Comparison of ENCODE assay signal across 12 cellular contexts in the genomic region with DNA sequence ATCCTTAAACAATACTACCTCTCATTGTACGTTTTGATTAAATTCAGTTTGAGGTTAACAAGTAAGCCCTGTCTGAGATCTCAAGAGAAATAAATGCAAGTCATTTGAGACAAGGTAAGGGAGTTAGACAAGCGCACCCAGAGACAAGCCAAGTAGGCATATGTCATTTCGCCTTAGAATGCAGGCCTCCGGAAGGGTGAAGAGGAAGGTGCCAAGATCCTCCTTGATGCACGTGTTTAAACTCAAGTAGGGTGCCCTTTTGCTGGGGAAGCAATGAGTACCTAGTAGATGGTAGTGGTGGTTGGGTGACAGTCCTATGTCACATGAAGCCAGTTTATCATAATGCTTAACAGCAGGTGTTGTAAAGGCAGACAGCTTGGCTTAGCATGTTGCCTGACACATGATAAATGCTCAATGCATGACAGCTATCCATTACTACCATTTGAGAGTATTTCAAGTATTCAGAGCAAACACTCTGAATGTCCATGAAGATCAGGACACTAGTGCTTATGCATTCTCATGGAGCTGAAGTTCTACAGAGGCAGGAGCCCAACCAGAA.
DNase-seq lines count a peak whose midpoint lies in the region; ATAC-seq, FAIRE-seq and TF ChIP-seq lines count a peak whose summit lies in the region.
"Had no signal": no experiment of that assay in that cellular context is flagged by ENCODE, and none has a peak within 500 bp of the region (broad histone marks: within the 10 kb centered on the region; RNA-seq: fewer than 3 reads in every experiment).

No MANE protein-coding gene starts in this region.

- peak; percentile 4 for ATAC-seq in GM19328 (IDR thresholded peaks at IDR 0.05; ENCODE audit: unreplicated experiment)
- ATAC-seq in HG03060 (IDR thresholded peaks at IDR 0.05; ENCODE audit: low read depth, unreplicated experiment), result peak; percentile 8
- no peak for ATAC-seq in omental fat pad (ENCODE audit: low FRiP score)
- no peak for ATAC-seq in HG03521 (IDR thresholded peaks at IDR 0.05; ENCODE audit: unreplicated experiment)

- TF ChIP-seq CTCF in omental fat pad (IDR thresholded peaks at IDR 0.05), result no peak

- intact Hi-C loops in head of caudate nucleus (cut with DNase I), result no loop called here

- FAIRE-seq in GM12891 (lab: Jason Lieb, UNC), result peak; percentile 85

- DNase-seq in GM12891 (ENCODE audit: insufficient read length, low spot score) (no peak), NCI-H510A treated with DMSO at 0.1 percent for 48 hours (lab: John Stamatoyannopoulos, UW) (peak; percentile 21), D341Med (ENCODE audit: low spot score) (no peak), head of caudate nucleus (no peak), omental fat pad (ENCODE audit: low spot score) (no peak)
- DNase-seq: activated CD4-positive, alpha-beta memory T cell treated with anti-CD3 and anti-CD28 coated beads for 36 hours; colonic mucosa; PC-9; stimulated activated CD4-positive, alpha-beta T cell treated with anti-CD3 and anti-CD28 coated beads, Interleukin-12 subunit alpha, Interleukin-12 subunit beta, amount 100 ng/mL, for 4 hours had no signal

- no peak for TF ChIP-seq POLR2A in GM12891 (IDR thresholded peaks at IDR 0.05; ENCODE audit: low read depth, low read length)

TF ChIP-seq in GM12891, 5 proteins besides CTCF, POLR2A, EP300 and RAD21:
- TF ChIP-seq TAF1 (IDR thresholded peaks at IDR 0.05; ENCODE audit: low read depth, low read length), result no peak
- no peak for TF ChIP-seq PAX5 (IDR thresholded peaks at IDR 0.05; ENCODE audit: insufficient read depth, low read length, severe bottlenecking)
- TF ChIP-seq POU2F2 (IDR thresholded peaks at IDR 0.05; ENCODE audit: low read depth, low read length), result no peak
- TF ChIP-seq SPI1 (IDR thresholded peaks at IDR 0.05; ENCODE audit: low read depth, low read length), result no peak
- no peak for TF ChIP-seq POLR2AphosphoS5 (IDR thresholded peaks at IDR 0.05; ENCODE audit: low read depth, low read length)

Comparison
In these comparisons a context has a peak if more than half of its experiments do, and no peak if none do; other contexts are left out.
1. ATAC-seq: peak in GM19328 (single experiment) and HG03060 (single experiment); none in omental fat pad (single experiment) and HG03521 (single experiment).